In the genomic region with DNA sequence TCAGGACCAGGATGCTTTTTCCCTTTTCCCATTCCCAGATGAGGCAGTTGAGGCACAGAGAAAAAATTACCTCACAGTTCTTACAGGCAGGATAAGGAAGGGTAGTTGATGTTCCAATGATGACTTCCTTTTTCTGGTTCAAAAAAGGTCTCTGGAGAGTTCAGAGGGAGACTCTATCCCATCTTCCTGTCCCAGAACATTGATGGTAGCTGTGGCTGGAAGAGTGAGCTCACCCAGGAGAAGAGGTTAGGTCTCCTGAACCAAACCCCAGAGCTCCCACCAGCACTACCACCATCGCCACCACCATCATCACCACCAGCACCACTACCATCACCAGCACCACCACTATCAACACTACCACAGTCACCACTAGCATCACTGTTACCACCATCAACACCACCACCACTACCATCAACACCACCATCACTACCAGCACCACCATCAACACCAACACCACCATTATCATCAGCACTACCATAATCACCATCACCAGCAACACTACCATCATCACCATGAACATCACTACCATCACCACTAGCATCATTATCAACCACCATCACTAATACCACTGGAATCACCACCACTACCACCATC, we compare ENCODE assay signal across 20 cellular contexts.
DNase-seq lines count a peak whose midpoint lies in the region; TF ChIP-seq lines count a peak whose summit lies in the region.
"Had no signal": no experiment of that assay in that cellular context is flagged by ENCODE, and none has a peak within 500 bp of the region (broad histone marks: within the 10 kb centered on the region; RNA-seq: fewer than 3 reads in every experiment).

No MANE protein-coding gene starts in this region.

- H3K4me3 ChIP-seq in GM12875 (ENCODE audit: low read depth, low read length): peak overlapping the region; percentile 58
- no peak overlapping the region for H3K4me3 ChIP-seq in neutrophil (ENCODE audit: low read depth in 1 of 2, low read length in 1 of 2)
- H3K4me3 ChIP-seq: SK-N-MC had no signal

- no peak for DNase-seq in activated CD4-positive, alpha-beta T cell treated with anti-CD3 and anti-CD28 coated beads, Interleukin-2, amount 10 ng/mL, durations not matched to agents 24 days and 14 days
- no peak for DNase-seq in activated CD4-positive, alpha-beta T cell treated with anti-CD3 and anti-CD28 coated beads, Interleukin-2, amount 50 U/mL, for 48 hours
- no peak for DNase-seq in DMS53 treated with DMSO at 0.1 percent for 48 hours (lab: John Stamatoyannopoulos, UW; ENCODE audit: unreplicated experiment)
- no peak for DNase-seq in cerebellum (ENCODE audit: low spot score)
- no peak for DNase-seq in ACHN
- DNase-seq: Caco-2; CD4-positive, CD25-positive, alpha-beta regulatory T cell; GDM1; HCEC 1CT; KBM-7; NCI-H1105 treated with DMSO at 0.1 percent for 48 hours; NCI-H1694; NCI-H2081 treated with DMSO at 0.1 percent for 48 hours; NCI-H510A; NCI-H774 had no signal

- H3K27me3 ChIP-seq in neutrophil: no peaks in the 10 kb centered on the region

- H3K27me3 Mint-ChIP-seq in activated CD4-positive, alpha-beta T cell treated with anti-CD3 and anti-CD28 coated beads, Interleukin-2, amount 10 ng/mL, durations not matched to agents 24 days and 14 days: peaks cover under 1% of the 10 kb centered on the region

- H3K27ac Mint-ChIP-seq in activated CD4-positive, alpha-beta T cell treated with anti-CD3 and anti-CD28 coated beads, Interleukin-2, amount 10 ng/mL, durations not matched to agents 24 days and 14 days: peak overlapping the region; percentile 23

- peaks cover 56 to 57% of the 10 kb centered on the region in 2 experiments for H3K4me1 ChIP-seq in neutrophil (ENCODE audit: control insufficient read depth in 1 of 2, insufficient read depth in 1 of 2, low read depth in 1 of 2, low read length in 1 of 2)
- H3K4me1 ChIP-seq: Caco-2 had no signal

- peaks cover 57% of the 10 kb centered on the region for H3K4me1 Mint-ChIP-seq in activated CD4-positive, alpha-beta T cell treated with anti-CD3 and anti-CD28 coated beads, Interleukin-2, amount 10 ng/mL, durations not matched to agents 24 days and 14 days

- peaks cover 6% of the 10 kb centered on the region for H3K36me3 Mint-ChIP-seq in activated CD4-positive, alpha-beta T cell treated with anti-CD3 and anti-CD28 coated beads, Interleukin-2, amount 10 ng/mL, durations not matched to agents 24 days and 14 days (ENCODE audit: low read depth)
- H3K36me3 Mint-ChIP-seq: CD4-positive, CD25-positive, alpha-beta regulatory T cell had no signal

- no peak overlapping the region for H3K4me3 Mint-ChIP-seq in activated CD4-positive, alpha-beta T cell treated with anti-CD3 and anti-CD28 coated beads, Interleukin-2, amount 10 ng/mL, durations not matched to agents 24 days and 14 days
- H3K4me3 Mint-ChIP-seq: CD4-positive, CD25-positive, alpha-beta regulatory T cell had no signal

- in situ Hi-C loops in ACHN (cut with HindIII; ENCODE audit: low pct_ligation_motif_present, low pct_unique_long_range_greater_than_20kb, low sequenced_read_pairs): no loop called here

- no peak for TF ChIP-seq CTCF in GM12875 (IDR thresholded peaks at IDR 0.05; ENCODE audit: borderline replicate concordance, insufficient read depth, low read depth, low read length)
- no peak for TF ChIP-seq CTCF in VCaP (conservative IDR thresholded peaks at IDR 0.05)
- no peak for TF ChIP-seq CTCF in neutrophil (IDR thresholded peaks at IDR 0.05)

- no peaks in the 10 kb centered on the region for H3K9me3 ChIP-seq in neutrophil
- H3K9me3 ChIP-seq: Caco-2 had no signal

- no peaks in the 10 kb centered on the region for H3K9me3 Mint-ChIP-seq in activated CD4-positive, alpha-beta T cell treated with anti-CD3 and anti-CD28 coated beads, Interleukin-2, amount 10 ng/mL, durations not matched to agents 24 days and 14 days
- H3K9me3 Mint-ChIP-seq: CD4-positive, CD25-positive, alpha-beta regulatory T cell had no signal

- intact Hi-C loops in activated CD4-positive, alpha-beta T cell treated with anti-CD3 and anti-CD28 coated beads, Interleukin-2, amount 10 ng/mL, durations not matched to agents 24 days and 14 days (cut with micrococcal nuclease): loop anchor here (2.0 kb wide), 1 partner anchor 111 kb away; no protein-coding TSS in a partner anchor

- H3K36me3 ChIP-seq in neutrophil: no peaks in the 10 kb centered on the region

- peak overlapping the region; percentile 96; the same call in 1 of the 2 replicates for H3K27ac ChIP-seq in VCaP
- peak overlapping the region; percentile 31 for H3K27ac ChIP-seq in neutrophil
- H3K27ac ChIP-seq: 22Rv1, SK-N-MC had no signal
